In the genomic region with DNA sequence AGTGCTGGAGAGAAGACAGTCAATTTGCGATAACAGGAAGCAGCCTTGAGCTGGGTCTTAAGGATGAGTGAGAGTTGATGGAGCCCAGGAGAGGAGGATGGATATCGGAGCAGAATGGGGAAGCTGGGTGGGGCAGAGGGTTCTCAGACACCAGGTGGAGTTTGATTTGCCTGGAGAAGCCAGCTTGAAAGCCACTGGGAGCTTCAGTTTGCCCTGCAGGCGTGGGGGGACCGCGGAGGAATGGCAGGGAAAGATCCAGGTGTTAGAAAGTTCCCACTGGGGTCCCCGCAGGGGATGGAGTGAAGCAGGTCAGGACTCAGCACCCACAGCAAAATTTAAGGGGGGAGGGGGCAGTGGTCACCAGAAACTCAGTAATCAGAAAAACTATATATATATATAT, we compare ENCODE assay signal across 16 cellular contexts. TPM values are rescaled to one million over a fixed set of nuclear protein-coding genes. Genes with fewer than 3 reads are reported as not detected.
DNase-seq lines count a peak whose midpoint lies in the region; ATAC-seq and TF ChIP-seq lines count a peak whose summit lies in the region.
"Had no signal": no experiment of that assay in that cellular context is flagged by ENCODE, and none has a peak within 500 bp of the region (broad histone marks: within the 10 kb centered on the region; RNA-seq: fewer than 3 reads in every experiment).

No MANE protein-coding gene starts in this region.

- no peaks in the 10 kb centered on the region for H3K9me3 Mint-ChIP-seq in activated CD4-positive, alpha-beta memory T cell treated with anti-CD3 and anti-CD28 coated beads for 36 hours
- H3K9me3 Mint-ChIP-seq: stimulated activated naive CD8-positive, alpha-beta T cell treated with anti-CD3 and anti-CD28 coated beads, Interleukin-15, amount 100 ng/mL, for 72 hours; T-helper 1 cell treated with Interleukin-12 subunit alpha and Interleukin-12 subunit beta and Interleukin-4 antibody, amounts not matched to agents 30 μg/mL and 1 μg/mL, for 36 hours had no signal

- no peak for ATAC-seq in foreskin keratinocyte

- TF ChIP-seq POLR2A in Peyer's patch (IDR thresholded peaks at IDR 0.05): no peak
- TF ChIP-seq POLR2A in prostate gland (IDR thresholded peaks at IDR 0.05): no peak

- 66% methylated on average over 6 of the region's 6 CpGs for WGBS in prostate gland

- H3K4me1 ChIP-seq in Peyer's patch (peaks cover 0 to 18% (median 0%) of the 10 kb centered on the region in 4 donors), foreskin keratinocyte (peaks cover 18% of the 10 kb centered on the region), prostate gland (replicated peaks) (peaks cover 6% of the 10 kb centered on the region)

- H3K27me3 ChIP-seq in Peyer's patch (no peaks in the 10 kb centered on the region), foreskin keratinocyte (peaks cover 3% of the 10 kb centered on the region), prostate gland (replicated peaks; ENCODE audit: insufficient read depth) (no peaks in the 10 kb centered on the region)

- no peak overlapping the region for H3K27ac Mint-ChIP-seq in activated CD4-positive, alpha-beta memory T cell treated with anti-CD3 and anti-CD28 coated beads for 36 hours
- H3K27ac Mint-ChIP-seq: stimulated activated naive CD8-positive, alpha-beta T cell treated with anti-CD3 and anti-CD28 coated beads, Interleukin-15, amount 100 ng/mL, for 72 hours; T-helper 1 cell treated with Interleukin-12 subunit alpha and Interleukin-12 subunit beta and Interleukin-4 antibody, amounts not matched to agents 30 μg/mL and 1 μg/mL, for 36 hours had no signal

- H3K36me3 ChIP-seq in Peyer's patch (no peaks in the 10 kb centered on the region), prostate gland (no peaks in the 10 kb centered on the region)

- CTCF ChIA-PET in AG04449 (lab: Yijun Ruan, JAX): interaction anchor here (1.0 to 1.3 kb wide), 4 partner anchors 25 to 685 kb away, joined by 3 read pairs; partner anchors contain the start of gene LENG8
- CTCF ChIA-PET in activated CD4-positive, alpha-beta memory T cell treated with anti-CD3 and anti-CD28 coated beads for 36 hours (lab: Charles Lee): interaction anchor here (0.8 to 1.4 kb wide), 2 partner anchors 8 to 203 kb away, joined by 3 to 7 read pairs; no protein-coding TSS in a partner anchor

- no peak overlapping the region for H3K4me3 Mint-ChIP-seq in activated CD4-positive, alpha-beta memory T cell treated with anti-CD3 and anti-CD28 coated beads for 36 hours
- H3K4me3 Mint-ChIP-seq: T-helper 1 cell treated with Interleukin-12 subunit alpha and Interleukin-12 subunit beta and Interleukin-4 antibody, amounts not matched to agents 30 μg/mL and 1 μg/mL, for 36 hours had no signal

- intact Hi-C loops in prostate gland (cut with DNase I): no loop called here
- intact Hi-C loops in activated CD4-positive, alpha-beta memory T cell treated with anti-CD3 and anti-CD28 coated beads for 36 hours (cut with micrococcal nuclease): no loop called here

- POLR2A ChIA-PET in AG04449 (lab: Yijun Ruan, JAX): interaction anchor here (1.2 to 2.0 kb wide), 3 partner anchors 11 to 43 kb away, joined by 4 to 17 read pairs (median 12); partner anchors contain the start of genes LENG8 and LENG9
- POLR2A ChIA-PET in activated CD4-positive, alpha-beta memory T cell treated with anti-CD3 and anti-CD28 coated beads for 36 hours (lab: Charles Lee): no interaction called here

- no peaks in the 10 kb centered on the region for H3K9me3 ChIP-seq in Peyer's patch
- H3K9me3 ChIP-seq in prostate gland: no peaks in the 10 kb centered on the region

- peaks cover 9% of the 10 kb centered on the region for H3K4me1 Mint-ChIP-seq in activated CD4-positive, alpha-beta memory T cell treated with anti-CD3 and anti-CD28 coated beads for 36 hours (ENCODE audit: low read depth)

- TF ChIP-seq CTCF in AG04449 (IDR thresholded peaks at IDR 0.05; ENCODE audit: insufficient read depth, low read length, missing control alignments): no peak
- TF ChIP-seq CTCF in Peyer's patch (IDR thresholded peaks at IDR 0.05): no peak
- no peak for TF ChIP-seq CTCF in foreskin keratinocyte (conservative IDR thresholded peaks at IDR 0.05)
- TF ChIP-seq CTCF in prostate gland (IDR thresholded peaks at IDR 0.05): no peak

- H3K27me3 Mint-ChIP-seq in activated CD4-positive, alpha-beta memory T cell treated with anti-CD3 and anti-CD28 coated beads for 36 hours: peaks cover 39% of the 10 kb centered on the region

- H3K36me3 Mint-ChIP-seq in activated CD4-positive, alpha-beta memory T cell treated with anti-CD3 and anti-CD28 coated beads for 36 hours: no peaks in the 10 kb centered on the region

- DNase-seq in AG04449 (ENCODE audit: low read depth, low spot score) (no peak), Peyer's patch (no peak), foreskin keratinocyte (no peak), prostate gland (ENCODE audit: low spot score) (no peak), NCI-H2029 (lab: John Stamatoyannopoulos, UW) (no peak), NCI-H2171 treated with DMSO at 0.1 percent for 48 hours (lab: John Stamatoyannopoulos, UW) (no peak), DMS114 treated with DMSO at 0.1 percent for 48 hours (lab: John Stamatoyannopoulos, UW; ENCODE audit: unreplicated experiment) (no peak)
- DNase-seq in activated CD4-positive, alpha-beta memory T cell treated with anti-CD3 and anti-CD28 coated beads for 36 hours: no peak
- DNase-seq: activated CD4-positive, alpha-beta T cell treated with anti-CD3 and anti-CD28 coated beads for 1 hour; NCI-H1930; NCI-H524 treated with DMSO at 0.1 percent for 48 hours; stimulated activated naive CD8-positive, alpha-beta T cell treated with anti-CD3 and anti-CD28 coated beads, Interleukin-15, amount 100 ng/mL, for 72 hours had no signal

- H3K4me3 ChIP-seq in AG04449 (ENCODE audit: low read depth, low read length): peak overlapping the region; percentile 71
- peak overlapping the region in 2 of 4 donors; percentile 53 to 72 for H3K4me3 ChIP-seq in Peyer's patch
- no peak overlapping the region for H3K4me3 ChIP-seq in prostate gland

- H3K27ac ChIP-seq in Peyer's patch (peak overlapping the region; percentile 27 to 95 (median 73)), foreskin keratinocyte (peak overlapping the region; percentile 63), prostate gland (peak overlapping the region; percentile 87 to 93)
- H3K27ac ChIP-seq: HL-60 had no signal

RNA-seq across cellular contexts. Expression of gene CDC42EP5, which starts 0.9 kb away (rescaled TPM):
- total RNA-seq in Peyer's patch (100 to 1,000 TPM in 1 of 4 donors, 10 to 100 TPM in 3; 38.0 to 133 (median 94.1) TPM), foreskin keratinocyte (27.1 and 32.1 TPM in 2 replicates), prostate gland (100 to 1,000 TPM; 102 to 193 TPM)
- polyA plus RNA-seq in foreskin keratinocyte: 43.4 and 66.8 TPM in 2 replicates
- not detected for total RNA-seq in activated CD4-positive, alpha-beta memory T cell treated with anti-CD3 and anti-CD28 coated beads for 36 hours

RNA-seq across cellular contexts. Expression of gene LENG9, which starts 10.4 kb away (rescaled TPM):
- total RNA-seq in Peyer's patch (10 to 100 TPM; 11.0 to 18.9 (median 15.8) TPM), foreskin keratinocyte (4.8 and 5.0 TPM in 2 replicates), prostate gland (10 to 100 TPM; 18.6 to 22.2 TPM)
- polyA plus RNA-seq in foreskin keratinocyte: 4.1 and 5.2 TPM in 2 replicates
- total RNA-seq in activated CD4-positive, alpha-beta memory T cell treated with anti-CD3 and anti-CD28 coated beads for 36 hours: 1 to 10 TPM; 5.3 to 5.6 TPM

RNA-seq across cellular contexts. Expression of gene LENG8, which starts 25.0 kb away (rescaled TPM):
- total RNA-seq in Peyer's patch: 100 to 1,000 TPM; 154 to 481 (median 360) TPM
- 31.1 and 43.5 TPM in 2 replicates for total RNA-seq in foreskin keratinocyte
- polyA plus RNA-seq in foreskin keratinocyte: 34.1 and 41.2 TPM in 2 replicates
- 100 to 1,000 TPM; 111 to 292 TPM for total RNA-seq in prostate gland
- total RNA-seq in activated CD4-positive, alpha-beta memory T cell treated with anti-CD3 and anti-CD28 coated beads for 36 hours: 100 to 1,000 TPM; 163 to 176 TPM

RNA-seq across cellular contexts. Expression of gene LAIR2, which starts 28.6 kb away (rescaled TPM):
- total RNA-seq in Peyer's patch (not detected), foreskin keratinocyte (not detected in 2 replicates), prostate gland (not detected)
- polyA plus RNA-seq in foreskin keratinocyte: not detected in 2 replicates
- total RNA-seq in activated CD4-positive, alpha-beta memory T cell treated with anti-CD3 and anti-CD28 coated beads for 36 hours: not detected
- total RNA-seq: LHCN-M2, mucosa of gallbladder had no signal

RNA-seq across cellular contexts. Expression of gene TTYH1, which starts 58.7 kb away (rescaled TPM):
- total RNA-seq in Peyer's patch (under 1 TPM in 1 of 4 donors, not detected in 3; 0.35 TPM), foreskin keratinocyte (not detected in 2 replicates), prostate gland (100 to 1,000 TPM in 1 of 2 donors, 1 to 10 TPM in 1; 1.8 to 136 TPM)
- not detected in 2 replicates for polyA plus RNA-seq in foreskin keratinocyte
- not detected for total RNA-seq in activated CD4-positive, alpha-beta memory T cell treated with anti-CD3 and anti-CD28 coated beads for 36 hours
- total RNA-seq: LHCN-M2 had no signal

Comparison
In these comparisons a context has a peak if more than half of its experiments do, and no peak if none do; other contexts are left out.
1. RNA of gene CDC42EP5, which starts 0.9 kb away (total RNA-seq): 102 to 193 TPM in prostate gland, 38.0 to 133 TPM in Peyer's patch and 27.1 to 32.1 TPM in foreskin keratinocyte; not detected in activated CD4-positive, alpha-beta memory T cell treated with anti-CD3 and anti-CD28 coated beads for 36 hours; every median in the first group is over 10 times any median in the second.
2. Peak in every context shown above with its lines, with median percentiles within 50 percentile points of each other: H3K27ac ChIP-seq.